ENCODE assay signal across 1 cellular context in the genomic region with DNA sequence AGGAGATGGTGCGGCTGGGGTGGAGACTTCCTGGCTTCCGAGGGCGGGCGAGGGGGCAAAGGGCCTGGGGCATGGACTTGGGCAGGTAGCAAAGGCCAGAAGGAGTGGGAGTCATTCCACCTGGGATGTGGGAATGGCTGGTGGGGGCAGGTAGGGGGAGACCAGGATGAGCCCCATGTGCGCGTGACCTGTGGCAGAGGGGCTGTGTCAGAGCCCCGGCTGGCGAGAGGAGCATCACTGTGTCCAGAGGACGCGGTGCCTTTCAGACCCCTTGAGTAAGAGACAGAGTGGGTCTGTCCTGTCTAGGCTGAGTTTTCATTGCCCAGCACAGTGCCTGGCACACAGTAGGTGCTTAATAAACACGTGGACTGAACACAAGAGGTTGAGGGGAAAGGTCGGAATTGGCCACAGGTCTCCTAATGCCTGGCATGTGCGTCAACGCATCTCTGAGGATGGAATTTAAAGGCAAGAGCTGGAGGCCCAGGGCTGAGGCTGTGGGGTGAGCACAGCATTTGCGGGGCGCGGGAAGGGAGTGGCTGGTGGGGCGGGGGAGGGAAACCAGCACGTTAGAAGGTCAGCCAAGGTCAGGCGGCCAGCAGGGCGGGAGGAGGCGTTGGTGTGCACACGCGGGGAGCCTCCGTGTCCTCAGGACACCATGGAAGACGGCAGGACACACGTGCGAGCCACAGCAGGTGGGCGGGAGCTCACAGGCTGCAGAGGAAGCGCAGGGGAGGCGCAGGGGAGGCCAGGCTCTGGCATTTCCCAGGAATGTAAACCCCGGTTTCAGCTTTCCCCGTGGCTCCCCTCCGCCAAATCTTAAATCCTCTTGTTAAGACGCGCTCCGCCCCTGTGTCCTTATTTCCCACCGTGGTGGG.
TF ChIP-seq lines count a peak whose summit lies in the region.

No MANE protein-coding gene starts in this region.

TF ChIP-seq in K562, 482 proteins besides CTCF, POLR2A, EP300 and RAD21 (continued from another document and continues in another):
- TF ChIP-seq, protein P1, sequence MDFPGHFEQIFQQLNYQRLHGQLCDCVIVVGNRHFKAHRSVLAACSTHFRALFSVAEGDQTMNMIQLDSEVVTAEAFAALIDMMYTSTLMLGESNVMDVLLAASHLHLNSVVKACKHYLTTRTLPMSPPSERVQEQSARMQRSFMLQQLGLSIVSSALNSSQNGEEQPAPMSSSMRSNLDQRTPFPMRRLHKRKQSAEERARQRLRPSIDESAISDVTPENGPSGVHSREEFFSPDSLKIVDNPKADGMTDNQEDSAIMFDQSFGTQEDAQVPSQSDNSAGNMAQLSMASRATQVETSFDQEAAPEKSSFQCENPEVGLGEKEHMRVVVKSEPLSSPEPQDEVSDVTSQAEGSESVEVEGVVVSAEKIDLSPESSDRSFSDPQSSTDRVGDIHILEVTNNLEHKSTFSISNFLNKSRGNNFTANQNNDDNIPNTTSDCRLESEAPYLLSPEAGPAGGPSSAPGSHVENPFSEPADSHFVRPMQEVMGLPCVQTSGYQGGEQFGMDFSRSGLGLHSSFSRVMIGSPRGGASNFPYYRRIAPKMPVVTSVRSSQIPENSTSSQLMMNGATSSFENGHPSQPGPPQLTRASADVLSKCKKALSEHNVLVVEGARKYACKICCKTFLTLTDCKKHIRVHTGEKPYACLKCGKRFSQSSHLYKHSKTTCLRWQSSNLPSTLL (IDR thresholded peaks at IDR 0.05) = no peak
- TF ChIP-seq HDAC8 (tag; IDR thresholded peaks at IDR 0.05) (0 out of 2 replicates have a peak, but pooled peaks have one; percentile 44), MTF1 (CRISPR knock-in tag; IDR thresholded peaks at IDR 0.05; ENCODE audit: borderline replicate concordance) (no peak), ETV6 (IDR thresholded peaks at IDR 0.05; ENCODE audit: borderline replicate concordance in 1 of 2, low read depth in 2 of 2, low read length in 1 of 2) (no peak), ETV6 (CRISPR knock-in tag; IDR thresholded peaks at IDR 0.05; ENCODE audit: borderline replicate concordance) (no peak), ZNF311 (CRISPR knock-in tag; IDR thresholded peaks at IDR 0.05) (no peak), TARDBP (IDR thresholded peaks at IDR 0.05) (no peak), ESRRA (IDR thresholded peaks at IDR 0.05; ENCODE audit: borderline replicate concordance, low read depth) (peak; percentile 97), IRF2 (CRISPR knock-in tag; IDR thresholded peaks at IDR 0.05) (no peak), EGR1 (conservative IDR thresholded peaks at IDR 0.05) (peak; percentile 72), HDGF (IDR thresholded peaks at IDR 0.05) (no peak), ARHGAP35 (IDR thresholded peaks at IDR 0.05; ENCODE audit: partially characterized antibody) (no peak), ASH1L (IDR thresholded peaks at IDR 0.05; ENCODE audit: borderline replicate concordance, low read depth, partially characterized antibody) (no peak), NR4A1 (CRISPR knock-in tag; IDR thresholded peaks at IDR 0.05) (no peak), NR4A1 (tag; IDR thresholded peaks at IDR 0.05) (no peak), ZNF507 (tag; conservative IDR thresholded peaks at IDR 0.05) (no peak), NUFIP1 (IDR thresholded peaks at IDR 0.05; ENCODE audit: partially characterized antibody) (no peak), ADNP (tag; IDR thresholded peaks at IDR 0.05) (no peak), ZNF57 (CRISPR knock-in tag; IDR thresholded peaks at IDR 0.05) (no peak), ARNT (IDR thresholded peaks at IDR 0.05) (no peak), ZNF140 (CRISPR knock-in tag; IDR thresholded peaks at IDR 0.05) (no peak), PRPF4 (IDR thresholded peaks at IDR 0.05; ENCODE audit: insufficient read depth, low read depth, low read length, poor library complexity, severe bottlenecking) (no peak), U2AF1 (optimal IDR thresholded peaks at IDR 0.05; ENCODE audit: low read depth, low read length) (no peak), NR2C2 (CRISPR knock-in tag; IDR thresholded peaks at IDR 0.05) (no peak), NR2C2 (tag; IDR thresholded peaks at IDR 0.05) (no peak), E2F3 (CRISPR knock-in tag; IDR thresholded peaks at IDR 0.05) (no peak), ELF2 (CRISPR knock-in tag; IDR thresholded peaks at IDR 0.05) (no peak), FOXJ3 (CRISPR knock-in tag; IDR thresholded peaks at IDR 0.05) (no peak), COPS2 (conservative IDR thresholded peaks at IDR 0.05) (no peak), SAP30 (IDR thresholded peaks at IDR 0.05; ENCODE audit: borderline replicate concordance, insufficient read depth, low read depth, low read length, poor library complexity, severe bottlenecking) (no peak), CHD2 (IDR thresholded peaks at IDR 0.05; ENCODE audit: low read depth, low read length) (no peak), PRMT5 (CRISPR knock-in tag; IDR thresholded peaks at IDR 0.05) (no peak), ZNF184 (CRISPR knock-in tag; IDR thresholded peaks at IDR 0.05) (no peak)
- TF ChIP-seq, protein P2, sequence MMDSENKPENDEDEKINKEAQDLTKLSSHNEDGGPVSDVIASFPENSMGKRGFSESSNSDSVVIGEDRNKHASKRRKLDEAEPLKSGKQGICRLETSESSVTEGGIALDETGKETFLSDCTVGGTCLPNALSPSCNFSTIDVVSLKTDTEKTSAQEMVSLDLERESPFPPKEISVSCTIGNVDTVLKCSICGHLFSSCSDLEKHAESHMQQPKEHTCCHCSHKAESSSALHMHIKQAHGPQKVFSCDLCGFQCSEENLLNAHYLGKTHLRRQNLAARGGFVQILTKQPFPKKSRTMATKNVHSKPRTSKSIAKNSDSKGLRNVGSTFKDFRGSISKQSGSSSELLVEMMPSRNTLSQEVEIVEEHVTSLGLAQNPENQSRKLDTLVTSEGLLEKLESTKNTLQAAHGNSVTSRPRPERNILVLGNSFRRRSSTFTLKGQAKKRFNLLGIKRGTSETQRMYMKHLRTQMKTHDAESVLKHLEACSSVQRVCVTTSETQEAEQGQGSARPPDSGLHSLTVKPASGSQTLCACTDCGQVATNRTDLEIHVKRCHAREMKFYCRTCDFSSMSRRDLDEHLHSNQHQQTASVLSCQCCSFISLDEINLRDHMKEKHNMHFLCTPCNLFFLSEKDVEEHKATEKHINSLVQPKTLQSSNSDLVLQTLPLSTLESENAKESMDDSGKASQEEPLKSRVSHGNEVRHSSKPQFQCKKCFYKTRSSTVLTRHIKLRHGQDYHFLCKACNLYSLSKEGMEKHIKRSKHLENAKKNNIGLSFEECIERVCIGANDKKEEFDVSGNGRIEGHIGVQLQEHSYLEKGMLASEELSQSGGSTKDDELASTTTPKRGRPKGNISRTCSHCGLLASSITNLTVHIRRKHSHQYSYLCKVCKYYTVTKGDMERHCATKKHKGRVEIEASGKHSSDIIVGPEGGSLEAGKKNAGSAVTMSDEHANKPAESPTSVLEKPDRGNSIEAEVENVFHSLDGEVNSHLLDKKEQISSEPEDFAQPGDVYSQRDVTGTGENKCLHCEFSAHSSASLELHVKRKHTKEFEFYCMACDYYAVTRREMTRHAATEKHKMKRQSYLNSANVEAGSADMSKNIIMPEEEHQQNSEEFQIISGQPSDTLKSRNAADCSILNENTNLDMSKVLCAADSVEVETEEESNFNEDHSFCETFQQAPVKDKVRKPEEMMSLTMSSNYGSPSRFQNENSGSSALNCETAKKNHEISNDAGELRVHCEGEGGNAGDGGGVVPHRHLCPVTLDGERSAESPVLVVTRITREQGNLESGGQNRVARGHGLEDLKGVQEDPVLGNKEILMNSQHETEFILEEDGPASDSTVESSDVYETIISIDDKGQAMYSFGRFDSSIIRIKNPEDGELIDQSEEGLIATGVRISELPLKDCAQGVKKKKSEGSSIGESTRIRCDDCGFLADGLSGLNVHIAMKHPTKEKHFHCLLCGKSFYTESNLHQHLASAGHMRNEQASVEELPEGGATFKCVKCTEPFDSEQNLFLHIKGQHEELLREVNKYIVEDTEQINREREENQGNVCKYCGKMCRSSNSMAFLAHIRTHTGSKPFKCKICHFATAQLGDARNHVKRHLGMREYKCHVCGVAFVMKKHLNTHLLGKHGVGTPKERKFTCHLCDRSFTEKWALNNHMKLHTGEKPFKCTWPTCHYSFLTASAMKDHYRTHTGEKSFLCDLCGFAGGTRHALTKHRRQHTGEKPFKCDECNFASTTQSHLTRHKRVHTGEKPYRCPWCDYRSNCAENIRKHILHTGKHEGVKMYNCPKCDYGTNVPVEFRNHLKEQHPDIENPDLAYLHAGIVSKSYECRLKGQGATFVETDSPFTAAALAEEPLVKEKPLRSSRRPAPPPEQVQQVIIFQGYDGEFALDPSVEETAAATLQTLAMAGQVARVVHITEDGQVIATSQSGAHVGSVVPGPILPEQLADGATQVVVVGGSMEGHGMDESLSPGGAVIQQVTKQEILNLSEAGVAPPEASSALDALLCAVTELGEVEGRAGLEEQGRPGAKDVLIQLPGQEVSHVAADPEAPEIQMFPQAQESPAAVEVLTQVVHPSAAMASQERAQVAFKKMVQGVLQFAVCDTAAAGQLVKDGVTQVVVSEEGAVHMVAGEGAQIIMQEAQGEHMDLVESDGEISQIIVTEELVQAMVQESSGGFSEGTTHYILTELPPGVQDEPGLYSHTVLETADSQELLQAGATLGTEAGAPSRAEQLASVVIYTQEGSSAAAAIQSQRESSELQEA (IDR thresholded peaks at IDR 0.05; ENCODE audit: low read depth) = no peak
- TF ChIP-seq, protein P3, sequence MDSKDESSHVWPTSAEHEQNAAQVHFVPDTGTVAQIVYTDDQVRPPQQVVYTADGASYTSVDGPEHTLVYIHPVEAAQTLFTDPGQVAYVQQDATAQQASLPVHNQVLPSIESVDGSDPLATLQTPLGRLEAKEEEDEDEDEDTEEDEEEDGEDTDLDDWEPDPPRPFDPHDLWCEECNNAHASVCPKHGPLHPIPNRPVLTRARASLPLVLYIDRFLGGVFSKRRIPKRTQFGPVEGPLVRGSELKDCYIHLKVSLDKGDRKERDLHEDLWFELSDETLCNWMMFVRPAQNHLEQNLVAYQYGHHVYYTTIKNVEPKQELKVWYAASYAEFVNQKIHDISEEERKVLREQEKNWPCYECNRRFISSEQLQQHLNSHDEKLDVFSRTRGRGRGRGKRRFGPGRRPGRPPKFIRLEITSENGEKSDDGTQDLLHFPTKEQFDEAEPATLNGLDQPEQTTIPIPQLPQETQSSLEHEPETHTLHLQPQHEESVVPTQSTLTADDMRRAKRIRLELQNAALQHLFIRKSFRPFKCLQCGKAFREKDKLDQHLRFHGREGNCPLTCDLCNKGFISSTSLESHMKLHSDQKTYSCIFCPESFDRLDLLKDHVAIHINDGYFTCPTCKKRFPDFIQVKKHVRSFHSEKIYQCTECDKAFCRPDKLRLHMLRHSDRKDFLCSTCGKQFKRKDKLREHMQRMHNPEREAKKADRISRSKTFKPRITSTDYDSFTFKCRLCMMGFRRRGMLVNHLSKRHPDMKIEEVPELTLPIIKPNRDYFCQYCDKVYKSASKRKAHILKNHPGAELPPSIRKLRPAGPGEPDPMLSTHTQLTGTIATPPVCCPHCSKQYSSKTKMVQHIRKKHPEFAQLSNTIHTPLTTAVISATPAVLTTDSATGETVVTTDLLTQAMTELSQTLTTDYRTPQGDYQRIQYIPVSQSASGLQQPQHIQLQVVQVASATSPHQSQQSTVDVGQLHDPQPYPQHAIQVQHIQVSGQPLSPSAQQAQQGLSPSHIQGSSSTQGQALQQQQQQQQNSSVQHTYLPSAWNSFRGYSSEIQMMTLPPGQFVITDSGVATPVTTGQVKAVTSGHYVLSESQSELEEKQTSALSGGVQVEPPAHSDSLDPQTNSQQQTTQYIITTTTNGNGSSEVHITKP (IDR thresholded peaks at IDR 0.05; ENCODE audit: partially characterized antibody) = peak; percentile 48
- TF ChIP-seq, protein P4, sequence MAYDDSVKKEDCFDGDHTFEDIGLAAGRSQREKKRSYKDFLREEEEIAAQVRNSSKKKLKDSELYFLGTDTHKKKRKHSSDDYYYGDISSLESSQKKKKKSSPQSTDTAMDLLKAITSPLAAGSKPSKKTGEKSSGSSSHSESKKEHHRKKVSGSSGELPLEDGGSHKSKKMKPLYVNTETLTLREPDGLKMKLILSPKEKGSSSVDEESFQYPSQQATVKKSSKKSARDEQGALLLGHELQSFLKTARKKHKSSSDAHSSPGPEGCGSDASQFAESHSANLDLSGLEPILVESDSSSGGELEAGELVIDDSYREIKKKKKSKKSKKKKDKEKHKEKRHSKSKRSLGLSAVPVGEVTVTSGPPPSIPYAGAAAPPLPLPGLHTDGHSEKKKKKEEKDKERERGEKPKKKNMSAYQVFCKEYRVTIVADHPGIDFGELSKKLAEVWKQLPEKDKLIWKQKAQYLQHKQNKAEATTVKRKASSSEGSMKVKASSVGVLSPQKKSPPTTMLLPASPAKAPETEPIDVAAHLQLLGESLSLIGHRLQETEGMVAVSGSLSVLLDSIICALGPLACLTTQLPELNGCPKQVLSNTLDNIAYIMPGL (CRISPR knock-in tag; IDR thresholded peaks at IDR 0.05) = no peak
- TF ChIP-seq, protein P5, sequence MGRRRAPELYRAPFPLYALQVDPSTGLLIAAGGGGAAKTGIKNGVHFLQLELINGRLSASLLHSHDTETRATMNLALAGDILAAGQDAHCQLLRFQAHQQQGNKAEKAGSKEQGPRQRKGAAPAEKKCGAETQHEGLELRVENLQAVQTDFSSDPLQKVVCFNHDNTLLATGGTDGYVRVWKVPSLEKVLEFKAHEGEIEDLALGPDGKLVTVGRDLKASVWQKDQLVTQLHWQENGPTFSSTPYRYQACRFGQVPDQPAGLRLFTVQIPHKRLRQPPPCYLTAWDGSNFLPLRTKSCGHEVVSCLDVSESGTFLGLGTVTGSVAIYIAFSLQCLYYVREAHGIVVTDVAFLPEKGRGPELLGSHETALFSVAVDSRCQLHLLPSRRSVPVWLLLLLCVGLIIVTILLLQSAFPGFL (CRISPR knock-in tag; IDR thresholded peaks at IDR 0.05) = no peak
- TF ChIP-seq, protein P6, sequence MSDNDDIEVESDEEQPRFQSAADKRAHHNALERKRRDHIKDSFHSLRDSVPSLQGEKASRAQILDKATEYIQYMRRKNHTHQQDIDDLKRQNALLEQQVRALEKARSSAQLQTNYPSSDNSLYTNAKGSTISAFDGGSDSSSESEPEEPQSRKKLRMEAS (CRISPR knock-in tag; IDR thresholded peaks at IDR 0.05) = peak; percentile 53
- TF ChIP-seq, protein P7, sequence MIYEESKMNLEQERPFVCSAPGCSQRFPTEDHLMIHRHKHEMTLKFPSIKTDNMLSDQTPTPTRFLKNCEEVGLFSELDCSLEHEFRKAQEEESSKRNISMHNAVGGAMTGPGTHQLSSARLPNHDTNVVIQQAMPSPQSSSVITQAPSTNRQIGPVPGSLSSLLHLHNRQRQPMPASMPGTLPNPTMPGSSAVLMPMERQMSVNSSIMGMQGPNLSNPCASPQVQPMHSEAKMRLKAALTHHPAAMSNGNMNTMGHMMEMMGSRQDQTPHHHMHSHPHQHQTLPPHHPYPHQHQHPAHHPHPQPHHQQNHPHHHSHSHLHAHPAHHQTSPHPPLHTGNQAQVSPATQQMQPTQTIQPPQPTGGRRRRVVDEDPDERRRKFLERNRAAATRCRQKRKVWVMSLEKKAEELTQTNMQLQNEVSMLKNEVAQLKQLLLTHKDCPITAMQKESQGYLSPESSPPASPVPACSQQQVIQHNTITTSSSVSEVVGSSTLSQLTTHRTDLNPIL (CRISPR knock-in tag; IDR thresholded peaks at IDR 0.05) = no peak
